ENCODE assay signal across 6 cellular contexts in the genomic region with DNA sequence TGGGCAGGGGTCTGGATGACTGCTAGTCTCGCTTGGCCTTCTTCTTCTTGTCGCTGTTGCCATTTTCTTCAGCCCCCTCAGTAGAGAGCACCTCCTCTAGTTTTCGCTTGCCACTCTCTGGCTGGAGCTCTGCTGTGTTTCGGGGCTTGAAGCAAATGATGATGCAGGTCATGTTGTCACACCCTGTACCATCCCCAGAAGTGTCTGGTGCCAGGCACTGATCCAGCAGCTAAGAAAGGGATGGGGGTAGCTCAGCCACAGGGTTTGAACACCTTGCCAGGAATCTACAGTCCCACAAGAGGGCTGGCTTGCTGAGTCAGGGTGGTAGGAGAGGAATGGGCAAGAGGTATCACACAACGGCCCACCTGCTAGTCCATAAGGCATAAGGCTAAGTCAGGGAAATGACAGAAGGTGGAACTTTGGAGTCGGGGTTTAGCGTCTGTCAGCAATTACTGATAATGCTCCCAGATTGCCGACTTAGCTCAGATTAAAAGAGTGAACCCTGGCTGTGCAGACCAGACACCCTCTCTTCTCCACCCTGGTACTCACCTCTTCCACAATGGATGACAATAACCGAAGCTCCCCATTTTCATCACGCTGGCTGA. TPM values are rescaled to one million over a fixed set of nuclear protein-coding genes. Genes with fewer than 3 reads are reported as not detected.
DNase-seq lines count a peak whose midpoint lies in the region; ATAC-seq and TF ChIP-seq lines count a peak whose summit lies in the region.

No MANE protein-coding gene starts in this region.

- H3K4me3 ChIP-seq in PC-3 (ENCODE audit: low read length) (no peak overlapping the region), iPS-20b (ENCODE audit: low read length) (peak overlapping the region; percentile 95; the same call in 1 of the 2 replicates)

- no peaks in the 10 kb centered on the region for H3K9me2 ChIP-seq in PC-3 (replicated peaks; ENCODE audit: low read length)

- peaks cover 3% of the 10 kb centered on the region; the same call in 1 of the 2 replicates for H3K79me2 ChIP-seq in PC-3 (ENCODE audit: low read length)

- H3K4me1 ChIP-seq in PC-3 (ENCODE audit: insufficient read depth, low read length) (peaks cover 13% of the 10 kb centered on the region), iPS-20b (ENCODE audit: insufficient read depth, low read length) (peaks cover 10% of the 10 kb centered on the region)

- no peak overlapping the region for H2AFZ ChIP-seq in PC-3 (ENCODE audit: low read length)

- no peaks in the 10 kb centered on the region for H3F3A ChIP-seq in PC-3 (ENCODE audit: low read length, unreplicated experiment)

- no peaks in the 10 kb centered on the region for H3K9me3 ChIP-seq in PC-3 (ENCODE audit: low read length)
- no peaks in the 10 kb centered on the region for H3K9me3 ChIP-seq in iPS-20b (ENCODE audit: insufficient read depth, low read depth, low read length)

- H3K9ac ChIP-seq in PC-3 (ENCODE audit: low read length), result no peak overlapping the region
- peak overlapping the region; percentile 87; the same call in 1 of the 2 replicates for H3K9ac ChIP-seq in iPS-20b (ENCODE audit: low read depth, low read length)

- H3K27me3 ChIP-seq in PC-3 (ENCODE audit: low read length) (no peaks in the 10 kb centered on the region), iPS-20b (ENCODE audit: insufficient read depth, low read length) (no peaks in the 10 kb centered on the region)

- ATAC-seq in PC-3 (no peak), HG03135 (IDR thresholded peaks at IDR 0.05; ENCODE audit: unreplicated experiment) (no peak)

- no peak for TF ChIP-seq CTCF in 22Rv1 (IDR thresholded peaks at IDR 0.05)
- TF ChIP-seq CTCF in PC-3 (conservative IDR thresholded peaks at IDR 0.05; ENCODE audit: low read depth, low read length), result no peak

- POLR2A ChIA-PET in PC-3 (lab: Charles Lee; ENCODE audit: unreplicated experiment), result no interaction called here

- no peak overlapping the region for H3K4me2 ChIP-seq in PC-3 (ENCODE audit: low read length)

- CTCF ChIA-PET in PC-3 (lab: Charles Lee), result no interaction called here

- H3K36me3 ChIP-seq in PC-3 (ENCODE audit: low read depth, low read length) (peaks cover 35% of the 10 kb centered on the region), iPS-20b (ENCODE audit: insufficient read depth, low read depth, low read length) (peaks cover 82% of the 10 kb centered on the region)

- H3K27ac ChIP-seq in 22Rv1 (peak overlapping the region; percentile 92), PC-3 (ENCODE audit: low read length) (no peak overlapping the region), iPS-20b (ENCODE audit: low read length) (peak overlapping the region; percentile 97)

- DNase-seq in PC-3 (no peak), LoVo (ENCODE audit: low spot score) (no peak), mesenteric fat pad (ENCODE audit: low spot score) (no peak)

- intact Hi-C loops in PC-3 (cut with micrococcal nuclease), result no loop called here

- BruUV-seq in PC-3 (replicated peaks; lab: Mats Ljungman, UMichigan), result TSS peak; percentile 44

- no peaks in the 10 kb centered on the region for H4K20me1 ChIP-seq in PC-3 (ENCODE audit: low read length)

RNA-seq across cellular contexts. Expression of gene ZNF513, which starts 1.1 kb away (rescaled TPM):
- total RNA-seq in PC-3 (2014; rRNA removed) (7.4 and 9.7 TPM in 2 replicates), mesenteric fat pad (20.7 TPM)

RNA-seq across cellular contexts. Expression of gene SNX17, which starts 11.3 kb away (rescaled TPM):
- total RNA-seq in PC-3 (2014; rRNA removed) (99.6 and 110 TPM in 2 replicates), mesenteric fat pad (110 TPM)

RNA-seq across cellular contexts. Expression of gene EIF2B4, which starts 11.5 kb away (rescaled TPM):
- total RNA-seq in PC-3 (2014; rRNA removed), result 35.8 and 43.9 TPM in 2 replicates
- total RNA-seq in mesenteric fat pad, result 47.0 TPM

RNA-seq across cellular contexts. Expression of gene GTF3C2, which starts 25.1 kb away (rescaled TPM):
- total RNA-seq in PC-3 (2014; rRNA removed) (82.2 and 98.1 TPM in 2 replicates), mesenteric fat pad (44.8 TPM)

RNA-seq across cellular contexts. Expression of gene PPM1G, which starts 27.7 kb away (rescaled TPM):
- total RNA-seq in PC-3 (2014; rRNA removed) (122 and 133 TPM in 2 replicates), mesenteric fat pad (56.7 TPM)
